ENCODE assay signal across 24 cellular contexts in the genomic region with DNA sequence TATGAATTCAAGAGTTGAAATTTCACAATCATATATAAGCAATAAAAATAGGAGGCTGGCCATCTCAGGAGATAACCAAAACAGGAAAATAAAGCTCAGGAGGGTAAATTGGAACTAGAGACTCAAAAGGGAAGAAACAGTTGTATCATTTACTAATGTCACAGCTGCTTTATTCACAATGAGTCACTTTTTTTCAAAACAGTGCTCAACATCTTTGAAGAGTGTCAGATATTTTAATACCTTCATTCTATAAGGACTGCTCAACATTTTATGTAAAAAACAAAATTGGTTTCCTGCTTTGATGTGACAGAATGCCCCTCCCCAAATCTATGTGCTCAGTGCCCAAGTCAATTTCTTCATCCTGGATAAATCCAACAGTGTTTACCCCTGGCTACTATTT.
DNase-seq lines count a peak whose midpoint lies in the region; ATAC-seq, FAIRE-seq and TF ChIP-seq lines count a peak whose summit lies in the region.
"Had no signal": no experiment of that assay in that cellular context is flagged by ENCODE, and none has a peak within 500 bp of the region (broad histone marks: within the 10 kb centered on the region; RNA-seq: fewer than 3 reads in every experiment).

No MANE protein-coding gene starts in this region.

- peaks cover 51% of the 10 kb centered on the region for H3K4me1 Mint-ChIP-seq in HFFc6 (ENCODE audit: low read depth)
- H3K4me1 Mint-ChIP-seq in astrocyte (ENCODE audit: low read depth, unreplicated experiment), result peaks cover 14% of the 10 kb centered on the region
- H3K4me1 Mint-ChIP-seq in mesothelial cell of epicardium, result peaks cover 2% of the 10 kb centered on the region
- peaks cover 3 to 6% (median 4%) of the 10 kb centered on the region in 4 donors for H3K4me1 Mint-ChIP-seq in naive thymus-derived CD8-positive, alpha-beta T cell
- H3K4me1 Mint-ChIP-seq: stimulated activated naive CD8-positive, alpha-beta T cell treated with anti-CD3 and anti-CD28 coated beads, Interleukin-15, amount 100 ng/mL, for 72 hours had no signal

- peak overlapping the region; percentile 70 for H3K27ac ChIP-seq in astrocyte (ENCODE audit: low read depth, low read length)
- H3K27ac ChIP-seq: psoas muscle, spleen had no signal

- TF ChIP-seq CTCF in HFFc6 (IDR thresholded peaks at IDR 0.05) (no peak), astrocyte (IDR thresholded peaks at IDR 0.05; ENCODE audit: insufficient read depth, low read depth, low read length) (no peak), mesothelial cell of epicardium (IDR thresholded peaks at IDR 0.05; ENCODE audit: unreplicated experiment) (no peak)

- H3K36me3 Mint-ChIP-seq in HFFc6 (ENCODE audit: low read depth) (peaks cover 16% of the 10 kb centered on the region), astrocyte (ENCODE audit: low read depth, unreplicated experiment) (peaks cover 22% of the 10 kb centered on the region), mesothelial cell of epicardium (peaks cover 60% of the 10 kb centered on the region)
- peaks cover 56 to 86% (median 69%) of the 10 kb centered on the region in 3 donors for H3K36me3 Mint-ChIP-seq in naive thymus-derived CD8-positive, alpha-beta T cell

- peaks cover 11% of the 10 kb centered on the region for H3K9me3 Mint-ChIP-seq in HFFc6
- H3K9me3 Mint-ChIP-seq in astrocyte (ENCODE audit: unreplicated experiment), result no peaks in the 10 kb centered on the region
- H3K9me3 Mint-ChIP-seq in mesothelial cell of epicardium, result peaks cover 18% of the 10 kb centered on the region
- H3K9me3 Mint-ChIP-seq in naive thymus-derived CD8-positive, alpha-beta T cell, result peaks cover 0 to 12% (median 0%) of the 10 kb centered on the region in 9 donors

- no peak overlapping the region for H2AFZ ChIP-seq in astrocyte (ENCODE audit: low read depth, low read length)

- no peaks in the 10 kb centered on the region for H3K9me3 ChIP-seq in astrocyte (ENCODE audit: insufficient read depth, low read depth, low read length)
- H3K9me3 ChIP-seq: HAP-1, spleen had no signal

- DNase-seq in EH (ENCODE audit: low read depth) (peak; percentile 18), HFFc6 (no peak), astrocyte (ENCODE audit: low read depth) (peak; percentile 1), mesothelial cell of epicardium (ENCODE audit: low spot score in 2 of 2, unreplicated experiment in 2 of 2) (no peak), NCI-H524 treated with DMSO at 0.1 percent for 48 hours (lab: John Stamatoyannopoulos, UW) (no peak), cerebellum (ENCODE audit: low spot score) (no peak)
- no peak for DNase-seq in naive thymus-derived CD8-positive, alpha-beta T cell
- DNase-seq: activated CD4-positive, alpha-beta memory T cell treated with anti-CD3 and anti-CD28 coated beads for 36 hours; activated CD4-positive, CD25-positive, alpha-beta regulatory T cell; activated naive CD4-positive, alpha-beta T cell treated with Interleukin-2 at 50 U/mL for 16 hours; anterior cingulate cortex; CD8-positive, alpha-beta memory T cell; DND-41; effector CD4-positive, alpha-beta T cell; midbrain; NCI-H2227 treated with DMSO at 0.1 percent for 48 hours; psoas muscle; spleen; stimulated activated CD4-positive, alpha-beta T cell treated with anti-CD3 and anti-CD28 coated beads, Interleukin-4, amount 100 ng/mL, for 24 hours; stimulated activated naive CD8-positive, alpha-beta T cell treated with anti-CD3 and anti-CD28 coated beads, Interleukin-15, amount 100 ng/mL, for 72 hours; T-helper 9 cell had no signal

- no peak overlapping the region for H3K4me3 ChIP-seq in astrocyte (ENCODE audit: insufficient read depth, low read depth, low read length)
- H3K4me3 ChIP-seq: HAP-1, psoas muscle, spleen had no signal

- H3K4me1 ChIP-seq in astrocyte (ENCODE audit: insufficient read depth, low read length), result peaks cover 29% of the 10 kb centered on the region
- H3K4me1 ChIP-seq: HAP-1, psoas muscle, spleen had no signal

- H3K27ac Mint-ChIP-seq in HFFc6 (peak overlapping the region; percentile 47), astrocyte (ENCODE audit: unreplicated experiment) (no peak overlapping the region), mesothelial cell of epicardium (peak overlapping the region; percentile 50)
- peak overlapping the region in 3 of 10 donors; percentile 15 to 65 (median 37) for H3K27ac Mint-ChIP-seq in naive thymus-derived CD8-positive, alpha-beta T cell
- H3K27ac Mint-ChIP-seq: activated CD4-positive, alpha-beta memory T cell treated with anti-CD3 and anti-CD28 coated beads for 36 hours had no signal

- POLR2A ChIA-PET in naive thymus-derived CD8-positive, alpha-beta T cell (lab: Charles Lee), result no interaction called here

- peak overlapping the region; percentile 18 for H3K4me2 ChIP-seq in astrocyte (ENCODE audit: low read length)

- no peaks in the 10 kb centered on the region for H4K20me1 ChIP-seq in astrocyte (ENCODE audit: insufficient read depth, low read length)

- H3K9ac ChIP-seq in astrocyte (ENCODE audit: low read length), result peak overlapping the region; percentile 9

- no peaks in the 10 kb centered on the region for H3K79me2 ChIP-seq in astrocyte (ENCODE audit: insufficient read depth, low read length)

- H3K27me3 ChIP-seq in astrocyte (ENCODE audit: insufficient read depth, low read length), result no peaks in the 10 kb centered on the region
- H3K27me3 ChIP-seq: spleen had no signal

- no peaks in the 10 kb centered on the region for H3K27me3 Mint-ChIP-seq in HFFc6 (ENCODE audit: insufficient read depth)
- H3K27me3 Mint-ChIP-seq in astrocyte (ENCODE audit: low read depth, unreplicated experiment), result no peaks in the 10 kb centered on the region
- H3K27me3 Mint-ChIP-seq in mesothelial cell of epicardium (ENCODE audit: low read depth), result no peaks in the 10 kb centered on the region
- H3K27me3 Mint-ChIP-seq in naive thymus-derived CD8-positive, alpha-beta T cell, result no peaks in the 10 kb centered on the region
- H3K27me3 Mint-ChIP-seq: activated CD4-positive, alpha-beta memory T cell treated with anti-CD3 and anti-CD28 coated beads for 36 hours; CD8-positive, alpha-beta memory T cell; stimulated activated naive CD8-positive, alpha-beta T cell treated with anti-CD3 and anti-CD28 coated beads, Interleukin-15, amount 100 ng/mL, for 72 hours had no signal

- H3K4me3 Mint-ChIP-seq in HFFc6 (no peak overlapping the region; the same call in 1 of the 2 replicates), astrocyte (ENCODE audit: unreplicated experiment) (no peak overlapping the region), mesothelial cell of epicardium (no peak overlapping the region)
- no peak overlapping the region for H3K4me3 Mint-ChIP-seq in naive thymus-derived CD8-positive, alpha-beta T cell
- H3K4me3 Mint-ChIP-seq: activated CD4-positive, alpha-beta memory T cell treated with anti-CD3 and anti-CD28 coated beads for 36 hours; CD8-positive, alpha-beta memory T cell; stimulated activated naive CD8-positive, alpha-beta T cell treated with anti-CD3 and anti-CD28 coated beads, Interleukin-15, amount 100 ng/mL, for 72 hours had no signal

- no peaks in the 10 kb centered on the region for H3K36me3 ChIP-seq in astrocyte (ENCODE audit: insufficient read depth, low read length)
- H3K36me3 ChIP-seq: HAP-1 had no signal

- peak; percentile 17 for FAIRE-seq in astrocyte (lab: Jason Lieb, UNC)
- FAIRE-seq: RCC 7860 had no signal

- no peak for ATAC-seq in naive thymus-derived CD8-positive, alpha-beta T cell
- ATAC-seq: esophagus mucosa; psoas muscle; stimulated activated naive CD8-positive, alpha-beta T cell treated with anti-CD3 and anti-CD28 coated beads, Interleukin-15, amount 100 ng/mL, for 72 hours had no signal

Comparison
In these comparisons a context has a peak if more than half of its experiments do, and no peak if none do; other contexts are left out.
1. DNase-seq: peak in EH (single experiment) and astrocyte (single experiment); none in HFFc6 (single experiment), mesothelial cell of epicardium (0 of 2), NCI-H524 treated with DMSO at 0.1 percent for 48 hours (single experiment), cerebellum (single experiment) and naive thymus-derived CD8-positive, alpha-beta T cell (0 of 10).